ENCODE assay signal across 8 cellular contexts in genomic region chr14:58362798-58363412, GRCh38. TPM values are rescaled to one million over a fixed set of nuclear protein-coding genes. Genes with fewer than 3 reads are reported as not detected.
A peak's percentile ranks its signal among the peaks of the same experiment; 100 is the strongest.
DNase-seq lines count a peak whose midpoint lies in the region; ATAC-seq, FAIRE-seq and TF ChIP-seq lines count a peak whose summit lies in the region.

No MANE protein-coding gene starts in this region.

- no peak overlapping the region for H3K9ac ChIP-seq in GM12878 (ENCODE audit: control insufficient read depth, insufficient read depth, low read length)

- no peaks in the 10 kb centered on the region for H3K4me1 Mint-ChIP-seq in activated naive CD8-positive, alpha-beta T cell treated with anti-CD3 and anti-CD28 coated beads, Interleukin-2, amount 50 U/mL, for 24 hours

- no peak for TF ChIP-seq POLR2A in GM12878 (IDR thresholded peaks at IDR 0.05; ENCODE audit: low read depth, low read length)

- POLR2A ChIA-PET in GM10248 (lab: Yijun Ruan, JAX) (no interaction called here), GM12878 (lab: Charles Lee) (interaction anchor here (0.9 kb wide), 1 partner anchor 41 kb away, joined by 3 read pairs; no protein-coding TSS in a partner anchor)

- H3K36me3 ChIP-seq in GM12878 (ENCODE audit: control insufficient read depth in 2 of 2, insufficient read depth in 2 of 2, low read length in 1 of 2), result peaks cover 3 to 10% of the 10 kb centered on the region in 2 experiments; a peak in 2 of 4 replicates

- TF ChIP-seq RAD21 in GM12878 (IDR thresholded peaks at IDR 0.05; ENCODE audit: insufficient read depth, low read depth, low read length), result no peak

- in situ Hi-C loops in GM12878 (cut with MboI), result no loop called here

- SMC1A ChIA-PET in GM12878 (lab: Charles Lee; ENCODE audit: uncharacterized antibody, unreplicated experiment), result no interaction called here

- no peaks in the 10 kb centered on the region for H3K27me3 ChIP-seq in GM12878 (replicated peaks in 1 of 2; ENCODE audit: control insufficient read depth in 2 of 2, insufficient read depth in 2 of 2, low read length in 1 of 2)

- no peak overlapping the region for H3K27ac Mint-ChIP-seq in activated naive CD8-positive, alpha-beta T cell treated with anti-CD3 and anti-CD28 coated beads, Interleukin-2, amount 50 U/mL, for 24 hours

- H3K4me1 ChIP-seq in GM12878 (ENCODE audit: control insufficient read depth, insufficient read depth, low read length), result no peaks in the 10 kb centered on the region

- no peak for TF ChIP-seq EP300 in GM12878 (IDR thresholded peaks at IDR 0.05; ENCODE audit: borderline replicate concordance in 1 of 2, control insufficient read depth in 1 of 2, low read depth in 2 of 2, low read length in 2 of 2)

- TF ChIP-seq CTCF in 22Rv1 (IDR thresholded peaks at IDR 0.05) (peak; percentile 63), GM10248 (IDR thresholded peaks at IDR 0.05; ENCODE audit: control extremely low read depth, extremely low read depth, low read depth, missing control alignments) (peak; percentile 14), GM12878 (IDR thresholded peaks at IDR 0.05 in 2 of 3, conservative IDR thresholded peaks at IDR 0.05 in 1 of 3; ENCODE audit: control insufficient read depth in 2 of 3, extremely low read depth in 1 of 3, insufficient read depth in 1 of 3, low read depth in 3 of 3, low read length in 3 of 3) (peak; percentile 27 to 40 (median 28); a peak in 4 of 6 replicates), omental fat pad (IDR thresholded peaks at IDR 0.05) (no peak)

- no peak overlapping the region for H3K4me3 ChIP-seq in GM12878

- peaks cover 17% of the 10 kb centered on the region for H3K36me3 Mint-ChIP-seq in activated naive CD8-positive, alpha-beta T cell treated with anti-CD3 and anti-CD28 coated beads, Interleukin-2, amount 50 U/mL, for 24 hours (ENCODE audit: low read depth)

- H3K27me3 Mint-ChIP-seq in activated naive CD8-positive, alpha-beta T cell treated with anti-CD3 and anti-CD28 coated beads, Interleukin-2, amount 50 U/mL, for 24 hours, result no peaks in the 10 kb centered on the region

- RAD21 ChIA-PET in GM12878 (lab: Charles Lee; ENCODE audit: unreplicated experiment), result no interaction called here

- no peaks in the 10 kb centered on the region for H4K20me1 ChIP-seq in GM12878 (ENCODE audit: control insufficient read depth, insufficient read depth)

- ATAC-seq in GM12878, result peak; percentile 80
- no peak for ATAC-seq in omental fat pad (ENCODE audit: low FRiP score)
- ATAC-seq in activated naive CD8-positive, alpha-beta T cell treated with anti-CD3 and anti-CD28 coated beads, Interleukin-2, amount 50 U/mL, for 24 hours, result no peak

- BruUV-seq in GM12878 (replicated peaks; lab: Mats Ljungman, UMichigan), result no TSS peak

- H3K4me2 ChIP-seq in GM12878 (ENCODE audit: control insufficient read depth, insufficient read depth), result no peak overlapping the region

- no peaks in the 10 kb centered on the region for H3K79me2 ChIP-seq in GM12878 (ENCODE audit: control insufficient read depth, insufficient read depth, low read length)

- no peaks in the 10 kb centered on the region for H3K9me3 ChIP-seq in GM12878 (replicated peaks; ENCODE audit: control insufficient read depth, insufficient read depth, low read length)

- CTCF ChIA-PET in GM10248 (lab: Yijun Ruan, JAX) (interaction anchor here (1.1 to 4.4 kb wide), 2 partner anchors 11 to 135 kb away, joined by 3 to 15 read pairs; no protein-coding TSS in a partner anchor), GM12878 (lab: Yijun Ruan, JAX) (interaction anchor here (0.6 to 1.4 kb wide), 5 partner anchors 11 to 595 kb away, joined by 3 to 5 read pairs (median 4); no protein-coding TSS in a partner anchor)

- H3K27ac ChIP-seq in 22Rv1 (no peak overlapping the region), GM12878 (ENCODE audit: control insufficient read depth, insufficient read depth) (no peak overlapping the region)

- H2AFZ ChIP-seq in GM12878 (ENCODE audit: control insufficient read depth, low read depth, low read length), result no peak overlapping the region

- intact Hi-C loops in GM12878 (cut with micrococcal nuclease; ENCODE audit: unreplicated experiment), result loop anchor here (2.0 kb wide), 1 partner anchor 254 kb away; no protein-coding TSS in a partner anchor

- no peaks in the 10 kb centered on the region for H3K9me3 Mint-ChIP-seq in activated naive CD8-positive, alpha-beta T cell treated with anti-CD3 and anti-CD28 coated beads, Interleukin-2, amount 50 U/mL, for 24 hours

- no peak for FAIRE-seq in GM12878 (lab: Jason Lieb, UNC)

- DNase-seq in GM10248 (ENCODE audit: extremely low spot score), result peak; percentile 25
- DNase-seq in NCI-H2029 treated with DMSO at 0.1 percent for 48 hours (lab: John Stamatoyannopoulos, UW), result peak; percentile 32
- DNase-seq in GM12878 (ENCODE audit: low read depth, low spot score), result no peak
- DNase-seq in lung microvascular endothelial cell (ENCODE audit: low read depth in 2 of 2), result peak; percentile 15 to 37
- no peak for DNase-seq in omental fat pad (ENCODE audit: low spot score)
- no peak for DNase-seq in activated naive CD8-positive, alpha-beta T cell treated with anti-CD3 and anti-CD28 coated beads, Interleukin-2, amount 50 U/mL, for 24 hours
- DNase-seq in activated gamma-delta T cell treated with Interleukin-2 at 50 U/mL for 16 hours, result no peak

- no peak overlapping the region for H3K4me3 Mint-ChIP-seq in activated naive CD8-positive, alpha-beta T cell treated with anti-CD3 and anti-CD28 coated beads, Interleukin-2, amount 50 U/mL, for 24 hours

- WGBS in GM12878 (ENCODE audit: insufficient coverage, insufficient replicate concordance, low lambda C conversion rate, missing lambda C conversion rate), result 100% methylated on average over 3 of the region's 3 CpGs

TF ChIP-seq in GM12878, 131 proteins besides CTCF, POLR2A, EP300 and RAD21:
- TF ChIP-seq PML (IDR thresholded peaks at IDR 0.05; ENCODE audit: low read length) (no peak), SMC3 (IDR thresholded peaks at IDR 0.05; ENCODE audit: borderline replicate concordance, low read length) (peak; percentile 25; the same call in 1 of the 2 replicates), ZZZ3 (IDR thresholded peaks at IDR 0.05; ENCODE audit: control insufficient read depth, insufficient read length, low read depth) (no peak), POU2F2 (IDR thresholded peaks at IDR 0.05; ENCODE audit: borderline replicate concordance, low read depth, low read length) (no peak)

RNA-seq across cellular contexts. Expression of gene TOMM20L, which starts 32.8 kb away (rescaled TPM):
- total RNA-seq in GM12878 (2013; cell fraction: nucleolus; rRNA removed), result not detected in 2 replicates
- total RNA-seq in GM12878 (2014; rRNA removed), result 0.28 TPM in 1 of 2 replicates, not detected in the other
- total RNA-seq in GM12878 (2014; rRNA removed; fragmentation: Illumina TruSeq; extraction: Trizol), result 0.41 TPM in 1 of 2 replicates, not detected in the other
- total RNA-seq in GM12878 (2021), result not detected in 2 replicates
- not detected for polyA plus RNA-seq in GM12878 (2011; ENCODE audit: low read depth)
- not detected in 2 replicates for polyA plus RNA-seq in GM12878 (2011; rRNA removed)
- polyA plus RNA-seq in GM12878 (2011; cell fraction: cytosol; rRNA removed), result not detected in 2 replicates
- polyA plus RNA-seq in GM12878 (2011; cell fraction: nucleus; rRNA removed), result not detected in 2 replicates
- not detected in 2 replicates for polyA plus RNA-seq in GM12878 (2012)
- polyA plus RNA-seq in GM12878 (2014; fragmentation: Illumina TruSeq; extraction: Trizol), result 0.59 TPM in 1 of 2 replicates, not detected in the other
- polyA plus RNA-seq in GM12878 (2014; fragmentation: Nextera tagmentation; extraction: Ambion mirVana), result not detected
- polyA plus RNA-seq in GM12878 (2014; rRNA removed), result not detected in 2 replicates
- not detected for polyA plus RNA-seq in GM12878 (2016; fragmentation: Nextera tagmentation; extraction: Ambion mirVana)
- not detected in 2 replicates for polyA minus RNA-seq in GM12878 (2011; rRNA and poly(A)+ RNA removed)
- not detected in 2 replicates for polyA minus RNA-seq in GM12878 (2011; cell fraction: cytosol; rRNA and poly(A)+ RNA removed)
- polyA minus RNA-seq in GM12878 (2011; cell fraction: nucleus; rRNA and poly(A)+ RNA removed), result not detected in 2 replicates
- total RNA-seq in lung microvascular endothelial cell, result not detected in 2 replicates
- total RNA-seq in omental fat pad, result not detected

Comparison
In these comparisons a context has a peak if more than half of its experiments do, and no peak if none do; other contexts are left out.
1. CTCF ChIP-seq: peak in 22Rv1 (single experiment), GM10248 (single experiment) and GM12878 (3 of 3); none in omental fat pad (0 of 3).
2. DNase-seq: peak in GM10248 (single experiment), NCI-H2029 treated with DMSO at 0.1 percent for 48 hours (single experiment) and lung microvascular endothelial cell (2 of 2); none in GM12878 (single experiment), omental fat pad (single experiment), activated naive CD8-positive, alpha-beta T cell treated with anti-CD3 and anti-CD28 coated beads, Interleukin-2, amount 50 U/mL, for 24 hours (single experiment) and activated gamma-delta T cell treated with Interleukin-2 at 50 U/mL for 16 hours (single experiment).